Comparison of ENCODE assay signal across 32 cellular contexts in genomic region chr7:151128144-151128543, GRCh38. TPM values are rescaled to one million over a fixed set of nuclear protein-coding genes. Genes with fewer than 3 reads are reported as not detected.
"Had no signal": no experiment of that assay in that cellular context is flagged by ENCODE, and none has a peak within 500 bp of the region (broad histone marks: within the 10 kb centered on the region; RNA-seq: fewer than 3 reads in every experiment).

No MANE protein-coding gene starts in this region.

- H3K27me3 ChIP-seq: adrenal gland, SJSA1 had no signal

- ATAC-seq: K562, Panc1, SK-N-SH treated with all-trans-retinoic acid at 6 μM for 48 hours, WTC11 had no signal

- H3K27ac Mint-ChIP-seq: activated CD4-positive, alpha-beta memory T cell treated with anti-CD3 and anti-CD28 coated beads, Interleukin-2, amount 10 ng/mL, durations not matched to agents 7 days and 5 days; activated naive CD8-positive, alpha-beta T cell treated with anti-CD3 and anti-CD28 coated beads, Interleukin-2, amount 10 ng/mL, durations not matched to agents 7 days and 5 days; activated T-helper 2 cell treated with anti-CD3 and anti-CD28 coated beads, Interferon-gamma antibody, Interleukin-2, Interleukin-4, amounts not matched to agents 10 μg/mL and 5 μg/mL and 100 μg/mL, durations not matched to agents 14 hours and 24 hours and 36 hours; T-helper 1 cell treated with Interleukin-12 subunit alpha and Interleukin-12 subunit beta and Interleukin-4 antibody, amounts not matched to agents 30 μg/mL and 1 μg/mL, for 36 hours; WTC11 had no signal

- DNase-seq: activated CD4-positive, alpha-beta memory T cell treated with anti-CD3 and anti-CD28 coated beads, Interleukin-2, amount 10 ng/mL, durations not matched to agents 7 days and 5 days; activated CD4-positive, alpha-beta T cell treated with anti-CD3 and anti-CD28 coated beads for 1 hour; activated CD4-positive, alpha-beta T cell treated with anti-CD3 and anti-CD28 coated beads, Interleukin-2, amount 50 U/mL, for 1 hour; activated gamma-delta T cell treated with Interleukin-2 at 50 U/mL for 16 hours; activated naive CD4-positive, alpha-beta T cell treated with anti-CD3 and anti-CD28 coated beads, Interleukin-2, amount 50 U/mL, for 16 hours; activated naive CD8-positive, alpha-beta T cell treated with anti-CD3 and anti-CD28 coated beads, Interleukin-2, amount 10 ng/mL, durations not matched to agents 7 days and 5 days; activated T-cell treated with anti-CD3 and anti-CD28 coated beads for 4 hours; activated T-cell treated with anti-CD3 and anti-CD28 coated beads, Interleukin-2, amount 50 U/mL, for 48 hours; adrenal gland; anterior cingulate cortex; Karpas-422; MM.1S; NCI-H1105; NCI-H1436; NCI-H1694 treated with DMSO at 0.1 percent for 48 hours; NCI-H2029 treated with DMSO at 0.1 percent for 48 hours; NCI-H345; NCI-H510A; NCI-H526 treated with DMSO at 0.1 percent for 48 hours; NCI-H82; OCI-M1; Right ventricle myocardium superior; RPMI8226; T-helper 9 cell had no signal

- H3K4me3 Mint-ChIP-seq: activated CD4-positive, alpha-beta memory T cell treated with anti-CD3 and anti-CD28 coated beads, Interleukin-2, amount 10 ng/mL, durations not matched to agents 7 days and 5 days; activated naive CD8-positive, alpha-beta T cell treated with anti-CD3 and anti-CD28 coated beads, Interleukin-2, amount 10 ng/mL, durations not matched to agents 7 days and 5 days; T-helper 1 cell treated with Interleukin-12 subunit alpha and Interleukin-12 subunit beta and Interleukin-4 antibody, amounts not matched to agents 30 μg/mL and 1 μg/mL, for 36 hours had no signal

- H3K9me3 ChIP-seq: adrenal gland, SJSA1 had no signal

- H3K27me3 Mint-ChIP-seq: activated CD4-positive, alpha-beta memory T cell treated with anti-CD3 and anti-CD28 coated beads, Interleukin-2, amount 10 ng/mL, durations not matched to agents 7 days and 5 days; activated naive CD8-positive, alpha-beta T cell treated with anti-CD3 and anti-CD28 coated beads, Interleukin-2, amount 10 ng/mL, durations not matched to agents 7 days and 5 days had no signal

- H3K27ac ChIP-seq: adrenal gland, SJSA1 had no signal

- H3K4me1 ChIP-seq: SJSA1 had no signal

- H3K36me3 Mint-ChIP-seq: activated naive CD8-positive, alpha-beta T cell treated with anti-CD3 and anti-CD28 coated beads, Interleukin-2, amount 10 ng/mL, durations not matched to agents 7 days and 5 days had no signal

- H3K9me3 Mint-ChIP-seq: activated CD4-positive, alpha-beta memory T cell treated with anti-CD3 and anti-CD28 coated beads, Interleukin-2, amount 10 ng/mL, durations not matched to agents 7 days and 5 days; activated naive CD8-positive, alpha-beta T cell treated with anti-CD3 and anti-CD28 coated beads, Interleukin-2, amount 10 ng/mL, durations not matched to agents 7 days and 5 days; activated T-helper 2 cell treated with anti-CD3 and anti-CD28 coated beads, Interferon-gamma antibody, Interleukin-2, Interleukin-4, amounts not matched to agents 10 μg/mL and 5 μg/mL and 100 μg/mL, durations not matched to agents 14 hours and 24 hours and 36 hours; T-helper 1 cell treated with Interleukin-12 subunit alpha and Interleukin-12 subunit beta and Interleukin-4 antibody, amounts not matched to agents 30 μg/mL and 1 μg/mL, for 36 hours; WTC11 had no signal

- H3K4me3 ChIP-seq: adrenal gland, K562, SJSA1 had no signal

RNA-seq across cellular contexts. Expression of gene GBX1, which starts 39.4 kb away (rescaled TPM):
- total RNA-seq: activated CD4-positive, alpha-beta memory T cell treated with anti-CD3 and anti-CD28 coated beads, Interleukin-2, amount 10 ng/mL, durations not matched to agents 7 days and 5 days; activated CD8-positive, alpha-beta memory T cell treated with anti-CD3 and anti-CD28 coated beads for 36 hours; activated naive CD8-positive, alpha-beta T cell treated with anti-CD3 and anti-CD28 coated beads, Interleukin-2, amount 10 ng/mL, durations not matched to agents 7 days and 5 days; activated T-helper 2 cell treated with anti-CD3 and anti-CD28 coated beads, Interferon-gamma antibody, Interleukin-2, Interleukin-4, amounts not matched to agents 10 μg/mL and 5 μg/mL and 100 μg/mL, durations not matched to agents 14 hours and 24 hours and 36 hours; adrenal gland; K562; SJSA1; WTC11 had no signal

RNA-seq across cellular contexts. Expression of gene ASB10, which starts 58.9 kb away (rescaled TPM):
- total RNA-seq: activated CD4-positive, alpha-beta memory T cell treated with anti-CD3 and anti-CD28 coated beads, Interleukin-2, amount 10 ng/mL, durations not matched to agents 7 days and 5 days; activated CD8-positive, alpha-beta memory T cell treated with anti-CD3 and anti-CD28 coated beads for 36 hours; activated naive CD8-positive, alpha-beta T cell treated with anti-CD3 and anti-CD28 coated beads, Interleukin-2, amount 10 ng/mL, durations not matched to agents 7 days and 5 days; activated T-helper 2 cell treated with anti-CD3 and anti-CD28 coated beads, Interferon-gamma antibody, Interleukin-2, Interleukin-4, amounts not matched to agents 10 μg/mL and 5 μg/mL and 100 μg/mL, durations not matched to agents 14 hours and 24 hours and 36 hours; adrenal gland; K562; SJSA1; WTC11 had no signal
